ENCODE assay signal across 21 cellular contexts in the genomic region with DNA sequence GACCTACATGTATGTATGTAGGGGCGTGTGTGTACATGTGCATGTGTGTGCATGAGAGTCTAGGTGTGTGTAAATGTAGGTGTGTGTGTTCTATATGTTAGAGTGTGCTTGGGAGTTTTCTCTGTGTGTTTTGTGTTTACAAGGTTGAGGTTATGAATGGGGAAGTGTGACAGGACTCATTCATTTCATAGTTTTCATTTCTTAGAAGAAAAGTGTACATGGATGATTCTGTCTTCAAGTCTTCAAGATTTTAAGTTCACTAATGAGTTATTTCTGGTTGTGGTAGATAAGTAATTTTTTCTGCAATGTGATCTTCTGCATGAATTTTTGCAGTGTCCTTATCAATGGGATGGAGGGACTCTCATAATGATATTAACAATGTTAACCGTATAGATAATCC.
A peak's percentile ranks its signal among the peaks of the same experiment; 100 is the strongest.
DNase-seq lines count a peak whose midpoint lies in the region; ATAC-seq and TF ChIP-seq lines count a peak whose summit lies in the region.
"Had no signal": no experiment of that assay in that cellular context is flagged by ENCODE, and none has a peak within 500 bp of the region (broad histone marks: within the 10 kb centered on the region; RNA-seq: fewer than 3 reads in every experiment).

No MANE protein-coding gene starts in this region.

- no peaks in the 10 kb centered on the region for H3K4me1 Mint-ChIP-seq in stimulated activated memory B cell treated with anti-CD40 and anti-IgM and Interleukin-4, amounts not matched to agents 10 μg/mL and 1 μg/mL and 100 μg/mL, for 72 hours
- H3K4me1 Mint-ChIP-seq: B cell, nephron had no signal

- H3K9me3 Mint-ChIP-seq in stimulated activated memory B cell treated with anti-CD40 and anti-IgM and Interleukin-4, amounts not matched to agents 10 μg/mL and 1 μg/mL and 100 μg/mL, for 72 hours, result peaks cover 2% of the 10 kb centered on the region
- H3K9me3 Mint-ChIP-seq: nephron had no signal

- TF ChIP-seq POLR2A in heart left ventricle (IDR thresholded peaks at IDR 0.05), result no peak

- no peak for TF ChIP-seq CTCF in heart left ventricle (IDR thresholded peaks at IDR 0.05)

- no peak overlapping the region for H3K4me3 Mint-ChIP-seq in stimulated activated memory B cell treated with anti-CD40 and anti-IgM and Interleukin-4, amounts not matched to agents 10 μg/mL and 1 μg/mL and 100 μg/mL, for 72 hours
- H3K4me3 Mint-ChIP-seq: B cell, nephron had no signal

- no peaks in the 10 kb centered on the region for H3K27me3 ChIP-seq in heart left ventricle
- H3K27me3 ChIP-seq: adrenal gland, cardiac muscle cell, gastrocnemius medialis had no signal

- no peaks in the 10 kb centered on the region for H3K36me3 Mint-ChIP-seq in stimulated activated memory B cell treated with anti-CD40 and anti-IgM and Interleukin-4, amounts not matched to agents 10 μg/mL and 1 μg/mL and 100 μg/mL, for 72 hours

- no peaks in the 10 kb centered on the region for H3K27me3 Mint-ChIP-seq in stimulated activated memory B cell treated with anti-CD40 and anti-IgM and Interleukin-4, amounts not matched to agents 10 μg/mL and 1 μg/mL and 100 μg/mL, for 72 hours
- H3K27me3 Mint-ChIP-seq: B cell had no signal

- no peak overlapping the region for H3K27ac ChIP-seq in heart left ventricle
- H3K27ac ChIP-seq: adrenal gland, cardiac muscle cell, gastrocnemius medialis, prostate gland had no signal

- DNase-seq in heart left ventricle (no peak), NCI-H510A (lab: John Stamatoyannopoulos, UW) (no peak), SW 1271 (lab: John Stamatoyannopoulos, UW) (no peak)
- DNase-seq: activated CD4-positive, alpha-beta T cell treated with anti-CD3 and anti-CD28 coated beads for 48 hours; activated effector memory CD4-positive, alpha-beta T cell treated with Interleukin-2 at 50 U/mL for 16 hours; adrenal gland; EL; gastrocnemius medialis; KG1; left cardiac atrium; mesendoderm; NCI-H2029; NCI-H510A treated with DMSO at 0.1 percent for 48 hours had no signal

- peak; percentile 51 for ATAC-seq in GM19023 (IDR thresholded peaks at IDR 0.05; ENCODE audit: unreplicated experiment)
- peak; percentile 56 for ATAC-seq in HG02588 (IDR thresholded peaks at IDR 0.05; ENCODE audit: unreplicated experiment)
- peak; percentile 39 for ATAC-seq in HG03108 (IDR thresholded peaks at IDR 0.05; ENCODE audit: unreplicated experiment)
- no peak for ATAC-seq in heart left ventricle
- ATAC-seq in stimulated activated memory B cell treated with anti-CD40 and anti-IgM and Interleukin-4, amounts not matched to agents 10 μg/mL and 1 μg/mL and 100 μg/mL, for 72 hours, result no peak
- ATAC-seq: gastrocnemius medialis, left cardiac atrium had no signal

- intact Hi-C loops in heart left ventricle (cut with DNase I), result loop anchor here in 2 of 10 donors (10.0 kb wide), 2 partner anchors 610 to 690 kb away; no protein-coding TSS in a partner anchor

- H3K9me3 ChIP-seq in heart left ventricle, result no peaks in the 10 kb centered on the region
- H3K9me3 ChIP-seq: adrenal gland, gastrocnemius medialis, prostate gland had no signal

- 85 to 93% (median 90%) methylated on average over 2 of the region's 2 CpGs for WGBS in heart left ventricle, 4 donors

- no peak overlapping the region for H3K27ac Mint-ChIP-seq in stimulated activated memory B cell treated with anti-CD40 and anti-IgM and Interleukin-4, amounts not matched to agents 10 μg/mL and 1 μg/mL and 100 μg/mL, for 72 hours
- H3K27ac Mint-ChIP-seq: B cell, nephron had no signal

- H3K4me1 ChIP-seq in heart left ventricle, result peaks cover 0 to 6% (median 0%) of the 10 kb centered on the region in 12 donors
- H3K4me1 ChIP-seq: adrenal gland, gastrocnemius medialis, prostate gland had no signal

- no peak overlapping the region for H3K4me3 ChIP-seq in heart left ventricle
- H3K4me3 ChIP-seq: adrenal gland, cardiac muscle cell, gastrocnemius medialis, prostate gland had no signal

- no peaks in the 10 kb centered on the region for H3K36me3 ChIP-seq in heart left ventricle
- H3K36me3 ChIP-seq: adrenal gland, cardiac muscle cell, gastrocnemius medialis, prostate gland had no signal

Comparison
In these comparisons a context has a peak if more than half of its experiments do, and no peak if none do; other contexts are left out.
1. ATAC-seq: peak in GM19023 (single experiment), HG02588 (single experiment) and HG03108 (single experiment); none in heart left ventricle (0 of 4) and stimulated activated memory B cell treated with anti-CD40 and anti-IgM and Interleukin-4, amounts not matched to agents 10 μg/mL and 1 μg/mL and 100 μg/mL, for 72 hours (single experiment).